1 cellular context compared by ENCODE assay signal in genomic region chr4:77157859-77158486, GRCh38.
TF ChIP-seq lines count a peak whose summit lies in the region.

No MANE protein-coding gene starts in this region.

TF ChIP-seq in K562, 482 proteins besides CTCF, POLR2A, EP300 and RAD21 (continued from another document and continues in another):
- TF ChIP-seq STAT6 (CRISPR knock-in tag; IDR thresholded peaks at IDR 0.05): no peak
- TF ChIP-seq SP1 (CRISPR knock-in tag; IDR thresholded peaks at IDR 0.05): peak; percentile 47; the same call in 1 of the 2 replicates
- TF ChIP-seq HDAC2 (IDR thresholded peaks at IDR 0.05): 0 out of 2 replicates have a peak, but pooled peaks have one; percentile 17
- no peak for TF ChIP-seq SIN3B (IDR thresholded peaks at IDR 0.05; ENCODE audit: low read depth)
- no peak for TF ChIP-seq ZNF407 (IDR thresholded peaks at IDR 0.05; ENCODE audit: low read depth)
- TF ChIP-seq NCOA4 (IDR thresholded peaks at IDR 0.05; ENCODE audit: partially characterized antibody): no peak
- 0 out of 2 replicates have a peak, but pooled peaks have one; percentile 42 for TF ChIP-seq MBD2 (IDR thresholded peaks at IDR 0.05; ENCODE audit: borderline replicate concordance, low read depth)
- no peak for TF ChIP-seq HCFC1 (IDR thresholded peaks at IDR 0.05; ENCODE audit: low read depth, low read length)
- no peak for TF ChIP-seq NR2F6 (CRISPR knock-in tag; IDR thresholded peaks at IDR 0.05)
- TF ChIP-seq MITF (IDR thresholded peaks at IDR 0.05): no peak
- 0 out of 2 replicates have a peak, but pooled peaks have one; percentile 31 for TF ChIP-seq ZBTB1 (CRISPR knock-in tag; IDR thresholded peaks at IDR 0.05; ENCODE audit: borderline replicate concordance, low read depth)
- TF ChIP-seq NR4A1 (CRISPR knock-in tag; IDR thresholded peaks at IDR 0.05): no peak
- no peak for TF ChIP-seq NR4A1 (tag; IDR thresholded peaks at IDR 0.05)
- TF ChIP-seq FUS (optimal IDR thresholded peaks at IDR 0.05; ENCODE audit: low read depth, low read length): no peak
- TF ChIP-seq PHF8 (IDR thresholded peaks at IDR 0.05; ENCODE audit: borderline replicate concordance, low read length): no peak; the same call in 1 of the 2 replicates
- TF ChIP-seq TFAM (CRISPR knock-in tag; conservative IDR thresholded peaks at IDR 0.05): no peak
- no peak for TF ChIP-seq BRF2 (IDR thresholded peaks at IDR 0.05; ENCODE audit: borderline replicate concordance, insufficient read depth, insufficient read length)
- peak; percentile 29; the same call in 1 of the 2 replicates for TF ChIP-seq POLR2AphosphoS5 (IDR thresholded peaks at IDR 0.05; ENCODE audit: control insufficient read depth, insufficient read depth, low read depth, low read length)
- TF ChIP-seq CBX3 (IDR thresholded peaks at IDR 0.05; ENCODE audit: borderline replicate concordance in 1 of 2, low read length in 2 of 2): no peak
- TF ChIP-seq ZNF253 (CRISPR knock-in tag; conservative IDR thresholded peaks at IDR 0.05): no peak
- TF ChIP-seq HDAC8 (tag; IDR thresholded peaks at IDR 0.05): no peak
- TF ChIP-seq FOSL1 (tag; conservative IDR thresholded peaks at IDR 0.05): 0 out of 2 replicates have a peak, but pooled peaks have one; percentile 16
- TF ChIP-seq YY1 (IDR thresholded peaks at IDR 0.05; ENCODE audit: borderline replicate concordance in 1 of 3, control insufficient read depth in 1 of 3, extremely low read depth in 1 of 3, insufficient read depth in 3 of 3, insufficient read length in 1 of 3, insufficient replicate concordance in 2 of 3, low read depth in 1 of 3, low read length in 2 of 3): peak in 1 of 3 experiments; percentile 8
- no peak for TF ChIP-seq ZBTB43 (CRISPR knock-in tag; IDR thresholded peaks at IDR 0.05)
- no peak for TF ChIP-seq SRSF9 (IDR thresholded peaks at IDR 0.05; ENCODE audit: borderline replicate concordance, low read depth, low read length)
- no peak for TF ChIP-seq MAFF (IDR thresholded peaks at IDR 0.05; ENCODE audit: low read length)
- peak; percentile 49; the same call in 1 of the 2 replicates for TF ChIP-seq NCOA1 (IDR thresholded peaks at IDR 0.05; ENCODE audit: low read depth)
- TF ChIP-seq RBM39 (optimal IDR thresholded peaks at IDR 0.05; ENCODE audit: low read depth, low read length): no peak
- TF ChIP-seq CHD2 (IDR thresholded peaks at IDR 0.05; ENCODE audit: low read depth, low read length): peak; percentile 73
- TF ChIP-seq NFE2 (IDR thresholded peaks at IDR 0.05; ENCODE audit: low read depth): no peak
- TF ChIP-seq TAL1 (IDR thresholded peaks at IDR 0.05): no peak
- TF ChIP-seq COPS2 (conservative IDR thresholded peaks at IDR 0.05): no peak
- no peak for TF ChIP-seq ZNF639 (CRISPR knock-in tag; conservative IDR thresholded peaks at IDR 0.05 in 1 of 2, IDR thresholded peaks at IDR 0.05 in 1 of 2)
- no peak for TF ChIP-seq RFX7 (CRISPR knock-in tag; IDR thresholded peaks at IDR 0.05)
- no peak for TF ChIP-seq USF1 (CRISPR knock-in tag; IDR thresholded peaks at IDR 0.05)
- TF ChIP-seq KLF13 (tag; IDR thresholded peaks at IDR 0.05; ENCODE audit: borderline replicate concordance, low read depth): peak; percentile 18; the same call in 1 of the 2 replicates
- peak; percentile 46; the same call in 1 of the 2 replicates for TF ChIP-seq CTBP1 (IDR thresholded peaks at IDR 0.05; ENCODE audit: borderline replicate concordance)
- TF ChIP-seq SIX5 (IDR thresholded peaks at IDR 0.05; ENCODE audit: borderline replicate concordance in 1 of 2, insufficient read depth in 1 of 2, low read depth in 1 of 2, low read length in 2 of 2): no peak
- TF ChIP-seq E2F5 (CRISPR knock-in tag; IDR thresholded peaks at IDR 0.05): no peak
- 0 out of 4 replicates have a peak, but pooled peaks of 1 of the 2 experiments have one; percentile 46 for TF ChIP-seq SIN3A (IDR thresholded peaks at IDR 0.05; ENCODE audit: borderline replicate concordance in 2 of 2, control insufficient read depth in 1 of 2, low read depth in 2 of 2, low read length in 2 of 2)
- no peak for TF ChIP-seq KDM5B (IDR thresholded peaks at IDR 0.05; ENCODE audit: insufficient replicate concordance, low read depth, low read length)
- TF ChIP-seq ZNF41 (CRISPR knock-in tag; conservative IDR thresholded peaks at IDR 0.05): peak; percentile 36; the same call in 1 of the 2 replicates
- TF ChIP-seq MAZ (CRISPR knock-in tag; conservative IDR thresholded peaks at IDR 0.05 in 1 of 2, IDR thresholded peaks at IDR 0.05 in 1 of 2): peak in 1 of 2 experiments; percentile 76; a peak in 2 of 4 replicates
- peak; percentile 57 for TF ChIP-seq ATF3 (IDR thresholded peaks at IDR 0.05)
- no peak for TF ChIP-seq ATF3 (CRISPR knock-in tag; conservative IDR thresholded peaks at IDR 0.05)
- no peak for TF ChIP-seq ZSCAN29 (IDR thresholded peaks at IDR 0.05)
- no peak for TF ChIP-seq RBM17 (IDR thresholded peaks at IDR 0.05; ENCODE audit: borderline replicate concordance, low read depth, low read length)
